In genomic region chr2:1586946-1587840, GRCh38 we compare ENCODE assay signal across 1 cellular context.
TF ChIP-seq lines count a peak whose summit lies in the region.

No MANE protein-coding gene starts in this region.

TF ChIP-seq in A549, 52 proteins besides CTCF, POLR2A, EP300 and RAD21 (continued from another document):
- TF ChIP-seq GATA3 (IDR thresholded peaks at IDR 0.05; ENCODE audit: borderline replicate concordance) (no peak), NFE2L2 (conservative IDR thresholded peaks at IDR 0.05; ENCODE audit: low read length) (no peak), ELK1 (IDR thresholded peaks at IDR 0.05; ENCODE audit: low read depth, low read length) (no peak), BHLHE40 (IDR thresholded peaks at IDR 0.05; ENCODE audit: low read depth, low read length) (no peak), RNF2 (IDR thresholded peaks at IDR 0.05; ENCODE audit: borderline replicate concordance, low read depth) (no peak), HDAC2 (IDR thresholded peaks at IDR 0.05) (no peak), ZNF302 (CRISPR knock-in tag; IDR thresholded peaks at IDR 0.05) (no peak), PBX3 (IDR thresholded peaks at IDR 0.05) (no peak), FOXS1 (CRISPR knock-in tag; IDR thresholded peaks at IDR 0.05) (no peak), EHMT2 (IDR thresholded peaks at IDR 0.05; ENCODE audit: low read depth) (no peak), BCL3 (IDR thresholded peaks at IDR 0.05) (no peak), ZSCAN20 (CRISPR knock-in tag; IDR thresholded peaks at IDR 0.05) (no peak), USF2 (IDR thresholded peaks at IDR 0.05) (no peak), TP53 (CRISPR knock-in tag; IDR thresholded peaks at IDR 0.05) (no peak), RFX5 (IDR thresholded peaks at IDR 0.05) (no peak)
